In genomic region chr7:151439855-151440798, GRCh38 we compare ENCODE assay signal across 10 cellular contexts. TPM values are rescaled to one million over a fixed set of nuclear protein-coding genes. Genes with fewer than 3 reads are reported as not detected.
DNase-seq lines count a peak whose midpoint lies in the region; ATAC-seq, FAIRE-seq and TF ChIP-seq lines count a peak whose summit lies in the region.
"Had no signal": no experiment of that assay in that cellular context is flagged by ENCODE, and none has a peak within 500 bp of the region (broad histone marks: within the 10 kb centered on the region; RNA-seq: fewer than 3 reads in every experiment).

Gene CRYGN (minus strand): TSS chr7:151440141. CDS start chr7:151439917, 224 bp downstream.

- no peaks in the 10 kb centered on the region for H4K20me1 ChIP-seq in astrocyte (ENCODE audit: insufficient read depth, low read length)

- peak within 1 kb of the TSS; percentile 66 for H2AFZ ChIP-seq in astrocyte (ENCODE audit: low read depth, low read length)

- H3K79me2 ChIP-seq in astrocyte (ENCODE audit: insufficient read depth, low read length) = no peaks in the 10 kb centered on the region

- TF ChIP-seq CTCF in astrocyte (IDR thresholded peaks at IDR 0.05; ENCODE audit: insufficient read depth, low read depth, low read length) (no peak), thoracic aorta (IDR thresholded peaks at IDR 0.05) (no peak)

- H3K4me1 ChIP-seq in astrocyte (ENCODE audit: insufficient read depth, low read length) (peaks cover 11% of the 10 kb centered on the region), thoracic aorta (ENCODE audit: control insufficient read depth in 1 of 2, low read depth in 2 of 2) (peaks cover 38 to 57% of the 10 kb centered on the region in 2 donors)

- no peak within 1 kb of the TSS for H3K27ac ChIP-seq in astrocyte (ENCODE audit: low read depth, low read length)
- peak within 1 kb of the TSS; percentile 6 for H3K27ac ChIP-seq in layer of hippocampus (ENCODE audit: low read depth, low read length)
- peak within 1 kb of the TSS; percentile 21 to 55 for H3K27ac ChIP-seq in thoracic aorta

- FAIRE-seq in astrocyte (lab: Jason Lieb, UNC) = no peak

- DNase-seq in activated CD4-positive, alpha-beta T cell treated with anti-CD3 and anti-CD28 coated beads, Interleukin-2, amount 50 U/mL, for 48 hours = peak; percentile 17 to 23
- no peak for DNase-seq in activated CD4-positive, alpha-beta T cell treated with anti-CD3 and anti-CD28 coated beads for 48 hours
- DNase-seq in astrocyte (ENCODE audit: low read depth) (no peak), thoracic aorta (ENCODE audit: low spot score) (no peak)
- DNase-seq: C1 segment of cervical spinal cord, MM.1S had no signal

- H3K9ac ChIP-seq in astrocyte (ENCODE audit: low read length) = no peak within 1 kb of the TSS

- peak within 1 kb of the TSS; percentile 27 for H3K4me3 Mint-ChIP-seq in astrocyte (ENCODE audit: unreplicated experiment)

- H3K36me3 ChIP-seq in astrocyte (ENCODE audit: insufficient read depth, low read length) = no peaks in the 10 kb centered on the region
- H3K36me3 ChIP-seq in thoracic aorta = no peaks in the 10 kb centered on the region

- peaks cover 3% of the 10 kb centered on the region for H3K9me3 Mint-ChIP-seq in astrocyte (ENCODE audit: unreplicated experiment)

- H3K4me1 Mint-ChIP-seq in astrocyte (ENCODE audit: low read depth, unreplicated experiment) = peaks cover 12% of the 10 kb centered on the region

- peak within 1 kb of the TSS; percentile 23 for H3K4me3 ChIP-seq in astrocyte (ENCODE audit: insufficient read depth, low read depth, low read length)
- H3K4me3 ChIP-seq in thoracic aorta = peak within 1 kb of the TSS; percentile 45

- ATAC-seq in thoracic aorta (ENCODE audit: insufficient number of reproducible peaks, low FRiP score, low read depth) = no peak
- no peak for ATAC-seq in HG02759 (IDR thresholded peaks at IDR 0.05; ENCODE audit: unreplicated experiment)
- no peak for ATAC-seq in GM21825 (IDR thresholded peaks at IDR 0.05; ENCODE audit: unreplicated experiment)
- no peak for ATAC-seq in GM19324 (IDR thresholded peaks at IDR 0.05; ENCODE audit: low FRiP score, unreplicated experiment)

- peaks cover 2% of the 10 kb centered on the region for H3K36me3 Mint-ChIP-seq in astrocyte (ENCODE audit: low read depth, unreplicated experiment)

- H3K9me3 ChIP-seq in astrocyte (ENCODE audit: insufficient read depth, low read depth, low read length) (no peaks in the 10 kb centered on the region), thoracic aorta (no peaks in the 10 kb centered on the region)

- peak within 1 kb of the TSS; percentile 69 for H3K27ac Mint-ChIP-seq in astrocyte (ENCODE audit: unreplicated experiment)

- peaks cover 41% of the 10 kb centered on the region for H3K27me3 Mint-ChIP-seq in astrocyte (ENCODE audit: low read depth, unreplicated experiment)

- H3K27me3 ChIP-seq in astrocyte (ENCODE audit: insufficient read depth, low read length) = peaks cover 8% of the 10 kb centered on the region
- peaks cover 5% of the 10 kb centered on the region for H3K27me3 ChIP-seq in layer of hippocampus (ENCODE audit: control insufficient read depth, insufficient read depth, low read length)
- H3K27me3 ChIP-seq in thoracic aorta (replicated peaks; ENCODE audit: insufficient read depth) = no peaks in the 10 kb centered on the region

- peak within 1 kb of the TSS; percentile 78 for H3K4me2 ChIP-seq in astrocyte (ENCODE audit: low read length)

RNA-seq across cellular contexts. Expression of gene CRYGN, which starts in this region (rescaled TPM):
- total RNA-seq in astrocyte = not detected in 2 replicates
- total RNA-seq in thoracic aorta = under 1 TPM in 1 of 2 donors, not detected in 1; 0.35 TPM

Comparison
In these comparisons a context has a peak if more than half of its experiments do, and no peak if none do; other contexts are left out.
1. DNase-seq: peak in activated CD4-positive, alpha-beta T cell treated with anti-CD3 and anti-CD28 coated beads, Interleukin-2, amount 50 U/mL, for 48 hours (2 of 2); none in activated CD4-positive, alpha-beta T cell treated with anti-CD3 and anti-CD28 coated beads for 48 hours (single experiment), astrocyte (single experiment) and thoracic aorta (single experiment).